8 cellular contexts compared by ENCODE assay signal in genomic region chr19:45403781-45404556, GRCh38. TPM values are rescaled to one million over a fixed set of nuclear protein-coding genes. Genes with fewer than 3 reads are reported as not detected.
DNase-seq lines count a peak whose midpoint lies in the region; ATAC-seq, FAIRE-seq and TF ChIP-seq lines count a peak whose summit lies in the region.

No MANE protein-coding gene starts in this region.

- H3K27ac ChIP-seq in A549 (peak overlapping the region; percentile 94 to 96), small intestine (ENCODE audit: low read depth in 1 of 2, low read length in 1 of 2) (peak overlapping the region in 1 of 2 donors; percentile 92)

- H3K4me2 ChIP-seq in A549 = peak overlapping the region; percentile 86

- FAIRE-seq in A549 (lab: Jason Lieb, UNC) (no peak), small intestine (lab: Jason Lieb, UNC) (no peak)

- POLR2A ChIA-PET in A549 (lab: Yijun Ruan, JAX) = interaction anchor here (0.6 to 1.8 kb wide), 6 partner anchors 20 to 81 kb away, joined by 3 to 5 read pairs (median 4); partner anchors contain the start of gene ERCC1

- TF ChIP-seq POLR2A in A549 (IDR thresholded peaks at IDR 0.05; ENCODE audit: low read length) (no peak), GM18505 (IDR thresholded peaks at IDR 0.05; ENCODE audit: borderline replicate concordance, extremely low read depth, insufficient read depth, insufficient read length) (no peak)

- WGBS in A549 (ENCODE audit: missing lambda C conversion rate) = 17% methylated on average over 22 of the region's 25 CpGs
- WGBS in small intestine, 3 donors = 19 to 21% (median 21%) methylated on average over 25 of the region's 25 CpGs

- no peaks in the 10 kb centered on the region for H3K36me3 ChIP-seq in small intestine (ENCODE audit: control insufficient read depth in 2 of 2, insufficient read depth in 2 of 2, low read length in 2 of 2)

- intact Hi-C loops in left ventricle myocardium superior (cut with micrococcal nuclease) = no loop called here

- ATAC-seq in A549 (peak; percentile 12 to 35; a peak in 3 of 6 replicates), left ventricle myocardium superior (peak; percentile 58), GM18505 (IDR thresholded peaks at IDR 0.05; ENCODE audit: unreplicated experiment) (no peak)

- TF ChIP-seq CTCF in A549 (IDR thresholded peaks at IDR 0.05) (peak; percentile 77), GM13976 (IDR thresholded peaks at IDR 0.05; ENCODE audit: borderline replicate concordance, control extremely low read depth, extremely low read depth, insufficient read depth, missing control alignments) (peak; percentile 64)

- no peaks in the 10 kb centered on the region for H3K9me3 ChIP-seq in A549
- no peaks in the 10 kb centered on the region for H3K9me3 ChIP-seq in small intestine (ENCODE audit: control insufficient read depth, low read depth)

- no peak for TF ChIP-seq EP300 in A549 (IDR thresholded peaks at IDR 0.05)

- in situ Hi-C loops in GM13976 (cut with MboI; ENCODE audit: low sequenced_read_pairs, unreplicated experiment) = no loop called here

- CTCF ChIA-PET in A549 (lab: Yijun Ruan, JAX) = interaction anchor here (0.6 to 6.3 kb wide), 30 partner anchors 11 to 500 kb away, joined by 3 to 99 read pairs (median 6); partner anchors contain the start of genes BLOC1S3, ERCC1, FOSB and TRAPPC6A

- H3K4me3 ChIP-seq in A549 (peak overlapping the region; percentile 66), small intestine (ENCODE audit: low read depth in 1 of 2, low read length in 2 of 2) (peak overlapping the region; percentile 37 to 58)

- no peaks in the 10 kb centered on the region for H3K27me3 ChIP-seq in small intestine (ENCODE audit: control insufficient read depth in 2 of 2, insufficient read depth in 2 of 2, low read length in 2 of 2)

- DNase-seq in A549 (ENCODE audit: low read depth in 1 of 2, low spot score in 1 of 2) (peak; percentile 80 to 95), GM13976 (ENCODE audit: low spot score) (peak; percentile 85), OCI-M1 (lab: John Stamatoyannopoulos, UW) (peak; percentile 76), left ventricle myocardium superior (peak; percentile 86), small intestine (peak; percentile 71), MV-4-11 (lab: John Stamatoyannopoulos, UW) (no peak)
- peak; percentile 61 for DNase-seq in activated naive CD4-positive, alpha-beta T cell treated with Interleukin-2 at 50 U/mL for 16 hours

- peaks cover 39% of the 10 kb centered on the region for H3K4me1 ChIP-seq in A549
- peaks cover 0 to 4% of the 10 kb centered on the region in 2 donors for H3K4me1 ChIP-seq in small intestine (ENCODE audit: control insufficient read depth in 2 of 2, insufficient read depth in 1 of 2, low read depth in 1 of 2, low read length in 1 of 2)

- peak; percentile 31 to 50; a peak in 3 of 5 replicates for TF ChIP-seq RAD21 in A549 (conservative IDR thresholded peaks at IDR 0.05 in 1 of 2, IDR thresholded peaks at IDR 0.05 in 1 of 2)

TF ChIP-seq in A549, 52 proteins besides CTCF, POLR2A, EP300 and RAD21:
- TF ChIP-seq MAX (IDR thresholded peaks at IDR 0.05) (peak; percentile 46; the same call in 1 of the 2 replicates), SMC3 (IDR thresholded peaks at IDR 0.05) (peak; percentile 56), REST (IDR thresholded peaks at IDR 0.05) (no peak), CBX8 (IDR thresholded peaks at IDR 0.05) (no peak)

RNA-seq across cellular contexts. Expression of gene PPP1R13L, which starts 0.9 kb away (rescaled TPM):
- polyA plus RNA-seq in A549 (2011; rRNA removed) = 3.2 and 5.7 TPM in 2 replicates
- polyA plus RNA-seq in A549 (2012; cell fraction: cytosol; rRNA removed) = 12.6 and 19.2 TPM in 2 replicates
- polyA plus RNA-seq in A549 (2012; cell fraction: nucleus; rRNA removed) = 33.8 and 53.7 TPM in 2 replicates
- 18.9 to 23.2 TPM (median 20.9 TPM) in 3 replicates for polyA plus RNA-seq in A549 (2017; fragmentation: RNase III; extraction: RNeasy Plus Mini Kit Qiagen cat#74134 plus additional on column Dnase treatment)
- polyA minus RNA-seq in A549 (2011; rRNA and poly(A)+ RNA removed) = 5.7 and 7.2 TPM in 2 replicates
- 222 TPM for total RNA-seq in left ventricle myocardium superior
- 10 to 100 TPM; 17.3 to 30.5 (median 25.3) TPM for polyA plus RNA-seq in small intestine

RNA-seq across cellular contexts. Expression of gene POLR1G, which starts 2.5 kb away (rescaled TPM):
- polyA plus RNA-seq in A549 (2011; rRNA removed) = 11.7 and 15.1 TPM in 2 replicates
- polyA plus RNA-seq in A549 (2012; cell fraction: cytosol; rRNA removed) = 22.5 and 22.8 TPM in 2 replicates
- 17.7 and 21.5 TPM in 2 replicates for polyA plus RNA-seq in A549 (2012; cell fraction: nucleus; rRNA removed)
- 28.2 to 34.0 TPM (median 31.2 TPM) in 3 replicates for polyA plus RNA-seq in A549 (2017; fragmentation: RNase III; extraction: RNeasy Plus Mini Kit Qiagen cat#74134 plus additional on column Dnase treatment)
- polyA minus RNA-seq in A549 (2011; rRNA and poly(A)+ RNA removed) = 7.0 and 9.0 TPM in 2 replicates
- total RNA-seq in left ventricle myocardium superior = 7.0 TPM
- polyA plus RNA-seq in small intestine = 1 to 10 TPM in 1 of 3 donors, under 1 TPM in 2; 0.27 to 4.1 (median 0.67) TPM

RNA-seq across cellular contexts. Expression of gene ERCC1, which starts 19.7 kb away (rescaled TPM):
- polyA plus RNA-seq in A549 (2011; rRNA removed) = 81.7 and 109 TPM in 2 replicates
- polyA plus RNA-seq in A549 (2012; cell fraction: cytosol; rRNA removed) = 165 and 195 TPM in 2 replicates
- polyA plus RNA-seq in A549 (2012; cell fraction: nucleus; rRNA removed) = 178 and 201 TPM in 2 replicates
- 89.7 to 97.6 TPM (median 93.0 TPM) in 3 replicates for polyA plus RNA-seq in A549 (2017; fragmentation: RNase III; extraction: RNeasy Plus Mini Kit Qiagen cat#74134 plus additional on column Dnase treatment)
- polyA minus RNA-seq in A549 (2011; rRNA and poly(A)+ RNA removed) = 175 and 210 TPM in 2 replicates
- total RNA-seq in left ventricle myocardium superior = 150 TPM
- 10 to 100 TPM; 30.3 to 42.4 (median 32.7) TPM for polyA plus RNA-seq in small intestine

RNA-seq across cellular contexts. Expression of gene ERCC2, which starts 33.6 kb away (rescaled TPM):
- polyA plus RNA-seq in A549 (2011; rRNA removed) (12.9 and 15.0 TPM in 2 replicates), A549 (2017; fragmentation: RNase III; extraction: RNeasy Plus Mini Kit Qiagen cat#74134 plus additional on column Dnase treatment) (19.8 to 21.5 TPM (median 19.9 TPM) in 3 replicates), small intestine (10 to 100 TPM in 1 of 3 donors, 1 to 10 TPM in 2; 3.4 to 10.6 (median 5.1) TPM)
- polyA plus RNA-seq in A549 (2012; cell fraction: cytosol; rRNA removed) = 25.0 and 32.1 TPM in 2 replicates
- polyA plus RNA-seq in A549 (2012; cell fraction: nucleus; rRNA removed) = 99.2 and 129 TPM in 2 replicates
- 24.4 and 27.1 TPM in 2 replicates for polyA minus RNA-seq in A549 (2011; rRNA and poly(A)+ RNA removed)
- total RNA-seq in left ventricle myocardium superior = 9.9 TPM
